Comparison of ENCODE assay signal across 28 cellular contexts in the genomic region with DNA sequence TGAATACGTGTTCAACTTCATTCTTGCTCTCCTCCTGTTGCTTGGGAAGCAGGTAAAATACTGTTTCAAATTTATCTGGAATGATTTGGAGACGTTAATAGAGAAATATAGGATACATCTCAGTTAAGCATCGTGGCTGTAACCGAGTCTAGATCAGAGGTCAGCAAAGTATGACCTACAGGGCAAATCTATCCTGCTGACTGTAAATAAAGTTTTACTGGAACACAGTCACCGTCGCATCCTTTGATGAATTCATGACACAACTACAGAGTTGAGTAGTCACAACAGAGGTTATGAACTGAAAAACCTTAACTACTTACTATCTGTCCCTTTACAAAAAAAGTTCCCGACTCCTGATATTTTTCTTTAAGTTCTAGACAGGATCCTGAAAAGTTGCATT.
"Had no signal": no experiment of that assay in that cellular context is flagged by ENCODE, and none has a peak within 500 bp of the region (broad histone marks: within the 10 kb centered on the region; RNA-seq: fewer than 3 reads in every experiment).

No MANE protein-coding gene starts in this region.

- H3K9me3 Mint-ChIP-seq: dendritic cell treated with granulocyte-macrophage colony-stimulating factor and Interleukin-4, amounts not matched to agents 40 ng/mL and 50 ng/mL, for 4 days; nephron; neural progenitor cell; stimulated activated naive CD8-positive, alpha-beta T cell treated with anti-CD3 and anti-CD28 coated beads, Interleukin-15, amount 100 ng/mL, for 72 hours had no signal

- H3K9me3 ChIP-seq: gastrocnemius medialis, suprapubic skin, transverse colon, upper lobe of right lung, uterus had no signal

- DNase-seq: effector CD8-positive, alpha-beta T cell; endodermal cell; foreskin fibroblast; gastrocnemius medialis; head of caudate nucleus; mesendoderm; midbrain; naive thymus-derived CD4-positive, alpha-beta T cell; stimulated activated CD4-positive, alpha-beta T cell treated with anti-CD3 and anti-CD28 coated beads, Interleukin-12 subunit alpha, Interleukin-12 subunit beta, amount 100 ng/mL, for 4 hours; stimulated activated CD4-positive, alpha-beta T cell treated with anti-CD3 and anti-CD28 coated beads, Interleukin-1b, Interleukin-23, amount 100 ng/mL, for 48 hours; stimulated activated CD4-positive, alpha-beta T cell treated with anti-CD3 and anti-CD28 coated beads, Interleukin-4, amount 100 ng/mL, for 1 hour; stimulated activated CD8-positive, alpha-beta memory T cell treated with anti-CD3 and anti-CD28 coated beads, Interleukin-4, amount 100 ng/mL, for 48 hours; stimulated activated naive CD4-positive, alpha-beta T cell; stimulated activated naive CD8-positive, alpha-beta T cell treated with anti-CD3 and anti-CD28 coated beads, Interleukin-15, amount 100 ng/mL, for 72 hours; transverse colon; upper lobe of right lung; uterus had no signal

- H3K4me1 ChIP-seq: gastrocnemius medialis, neural progenitor cell, parathyroid adenoma, suprapubic skin, transverse colon, upper lobe of right lung, uterus had no signal

- H3K27me3 ChIP-seq: gastrocnemius medialis, neural progenitor cell, suprapubic skin, transverse colon, upper lobe of right lung, uterus had no signal

- ATAC-seq: esophagus mucosa; gastrocnemius medialis; naive thymus-derived CD4-positive, alpha-beta T cell; sciatic nerve; stimulated activated naive CD8-positive, alpha-beta T cell treated with anti-CD3 and anti-CD28 coated beads, Interleukin-15, amount 100 ng/mL, for 72 hours; upper lobe of right lung had no signal

- H3K27ac ChIP-seq: epithelial cell of prostate, gastrocnemius medialis, neural progenitor cell, parathyroid adenoma, suprapubic skin, transverse colon, upper lobe of right lung, uterus had no signal

- H3K4me1 Mint-ChIP-seq: endodermal cell, nephron, neural progenitor cell had no signal

- H3K27me3 Mint-ChIP-seq: dendritic cell treated with granulocyte-macrophage colony-stimulating factor and Interleukin-4, amounts not matched to agents 40 ng/mL and 50 ng/mL, for 4 days; naive thymus-derived CD4-positive, alpha-beta T cell; progenitor cell of endocrine pancreas; stimulated activated naive CD8-positive, alpha-beta T cell treated with anti-CD3 and anti-CD28 coated beads, Interleukin-15, amount 100 ng/mL, for 72 hours had no signal

- H3K27ac Mint-ChIP-seq: dendritic cell treated with granulocyte-macrophage colony-stimulating factor and Interleukin-4, amounts not matched to agents 40 ng/mL and 50 ng/mL, for 4 days; endodermal cell; nephron; neural progenitor cell; progenitor cell of endocrine pancreas; stimulated activated naive CD8-positive, alpha-beta T cell treated with anti-CD3 and anti-CD28 coated beads, Interleukin-15, amount 100 ng/mL, for 72 hours had no signal

- H3K36me3 Mint-ChIP-seq: neural progenitor cell had no signal

- H3K4me3 ChIP-seq: gastrocnemius medialis, neural progenitor cell, smooth muscle cell, suprapubic skin, transverse colon, upper lobe of right lung, uterus had no signal

- H3K36me3 ChIP-seq: neural progenitor cell, uterus had no signal

- FAIRE-seq: keratinocyte had no signal

- H3K4me3 Mint-ChIP-seq: dendritic cell treated with granulocyte-macrophage colony-stimulating factor and Interleukin-4, amounts not matched to agents 40 ng/mL and 50 ng/mL, for 4 days; endodermal cell; naive thymus-derived CD4-positive, alpha-beta T cell; nephron; neural progenitor cell; stimulated activated naive CD8-positive, alpha-beta T cell treated with anti-CD3 and anti-CD28 coated beads, Interleukin-15, amount 100 ng/mL, for 72 hours had no signal
